ENCODE assay signal across 8 cellular contexts in genomic region chr3:184175506-184175905, GRCh38. TPM values are rescaled to one million over a fixed set of nuclear protein-coding genes. Genes with fewer than 3 reads are reported as not detected.
DNase-seq lines count a peak whose midpoint lies in the region; ATAC-seq and TF ChIP-seq lines count a peak whose summit lies in the region.

No MANE protein-coding gene starts in this region.

- H3K36me3 ChIP-seq in MM.1S (replicated peaks; ENCODE audit: insufficient read depth, low read length): no peaks in the 10 kb centered on the region
- H3K36me3 ChIP-seq in effector memory CD4-positive, alpha-beta T cell (ENCODE audit: control insufficient read depth, insufficient read depth, low read length): peaks cover 34% of the 10 kb centered on the region

- H3K9ac ChIP-seq in MM.1S (ENCODE audit: low read length): peak overlapping the region; percentile 81

- no peaks in the 10 kb centered on the region for H4K20me1 ChIP-seq in MM.1S (ENCODE audit: insufficient read depth, low read length)

- H3F3A ChIP-seq in MM.1S (ENCODE audit: insufficient read depth, low read length): 0 out of 2 replicates have a peak, but pooled peaks cover 6% of the 10 kb centered on the region

- DNase-seq in MM.1S (peak; percentile 26), omental fat pad (ENCODE audit: low spot score) (no peak), HuH-7 (ENCODE audit: low spot score) (no peak), foreskin melanocyte (no peak)
- DNase-seq in effector memory CD4-positive, alpha-beta T cell: no peak

- no peak for ATAC-seq in omental fat pad (ENCODE audit: low FRiP score)
- ATAC-seq in HG03432 (IDR thresholded peaks at IDR 0.05; ENCODE audit: unreplicated experiment): no peak

- H3K4me1 ChIP-seq in MM.1S (ENCODE audit: low read length): peaks cover 16% of the 10 kb centered on the region; the same call in 1 of the 2 replicates
- peaks cover 22% of the 10 kb centered on the region for H3K4me1 ChIP-seq in effector memory CD4-positive, alpha-beta T cell (ENCODE audit: control insufficient read depth, insufficient read depth, low read length, poor library complexity, severe bottlenecking)

- H3K4me3 ChIP-seq in MM.1S (ENCODE audit: low read length): peak overlapping the region; percentile 93
- H3K4me3 ChIP-seq in effector memory CD4-positive, alpha-beta T cell (ENCODE audit: insufficient read depth, low read depth, low read length, poor library complexity, severe bottlenecking): peak overlapping the region; percentile 99

- H2AFZ ChIP-seq in MM.1S (ENCODE audit: low read length): peak overlapping the region; percentile 92

- H3K36me3 Mint-ChIP-seq in nephron (ENCODE audit: low read depth): peaks cover 54% of the 10 kb centered on the region

- no peaks in the 10 kb centered on the region for H3K27me3 ChIP-seq in MM.1S (replicated peaks; ENCODE audit: insufficient read depth, low read length)
- H3K27me3 ChIP-seq in effector memory CD4-positive, alpha-beta T cell (replicated peaks; ENCODE audit: control insufficient read depth, insufficient read depth, low read length, poor library complexity, severe bottlenecking): no peaks in the 10 kb centered on the region

- peak overlapping the region; percentile 98 for H3K27ac ChIP-seq in C4-2B
- H3K27ac ChIP-seq in MM.1S (ENCODE audit: low read length): no peak overlapping the region
- H3K27ac ChIP-seq in effector memory CD4-positive, alpha-beta T cell (ENCODE audit: insufficient read depth, low read length, poor library complexity, severe bottlenecking): peak overlapping the region; percentile 80

- peaks cover 40% of the 10 kb centered on the region for H3K79me2 ChIP-seq in MM.1S (ENCODE audit: low read length)

- H3K9me2 ChIP-seq in MM.1S (replicated peaks; ENCODE audit: insufficient read depth, low read length): no peaks in the 10 kb centered on the region

- H3K27me3 Mint-ChIP-seq in nephron (ENCODE audit: low read depth): no peaks in the 10 kb centered on the region

- H3K9me3 Mint-ChIP-seq in nephron: no peaks in the 10 kb centered on the region

- H3K4me1 Mint-ChIP-seq in nephron: peaks cover 40% of the 10 kb centered on the region

- peak overlapping the region; percentile 82 for H3K4me2 ChIP-seq in MM.1S (ENCODE audit: low read depth, low read length)

- no peak for TF ChIP-seq CTCF in C4-2B (conservative IDR thresholded peaks at IDR 0.05)
- no peak for TF ChIP-seq CTCF in MM.1S (IDR thresholded peaks at IDR 0.05; ENCODE audit: low read length)
- no peak for TF ChIP-seq CTCF in nephron (IDR thresholded peaks at IDR 0.05; ENCODE audit: unreplicated experiment in 3 of 3)
- no peak for TF ChIP-seq CTCF in omental fat pad (IDR thresholded peaks at IDR 0.05)

- peak overlapping the region; percentile 84 to 94 (median 91) for H3K27ac Mint-ChIP-seq in nephron

- no peaks in the 10 kb centered on the region for H3K9me3 ChIP-seq in MM.1S (replicated peaks; ENCODE audit: insufficient read depth, low read length)
- H3K9me3 ChIP-seq in effector memory CD4-positive, alpha-beta T cell (ENCODE audit: control insufficient read depth, low read length): no peaks in the 10 kb centered on the region

- H3K4me3 Mint-ChIP-seq in nephron: peak overlapping the region; percentile 94 to 99 (median 97)

RNA-seq across cellular contexts. Expression of gene AP2M1, which starts 0.9 kb away (rescaled TPM):
- total RNA-seq in omental fat pad: 100 to 1,000 TPM; 240 to 284 (median 246) TPM

RNA-seq across cellular contexts. Expression of gene ABCF3, which starts 10.5 kb away (rescaled TPM):
- total RNA-seq in omental fat pad: 10 to 100 TPM; 41.0 to 76.7 (median 64.0) TPM

RNA-seq across cellular contexts. Expression of gene DVL3, which starts 20.3 kb away (rescaled TPM):
- 10 to 100 TPM; 34.9 to 46.0 (median 43.2) TPM for total RNA-seq in omental fat pad

RNA-seq across cellular contexts. Expression of gene EIF2B5, which starts 40.3 kb away (rescaled TPM):
- 10 to 100 TPM; 28.5 to 50.3 (median 38.7) TPM for total RNA-seq in omental fat pad

RNA-seq across cellular contexts. Expression of gene VWA5B2, which starts 53.9 kb away (rescaled TPM):
- total RNA-seq in omental fat pad: under 1 TPM in 2 of 4 donors, not detected in 2; 0.19 to 0.47 TPM
